9 cellular contexts compared by ENCODE assay signal in the genomic region with DNA sequence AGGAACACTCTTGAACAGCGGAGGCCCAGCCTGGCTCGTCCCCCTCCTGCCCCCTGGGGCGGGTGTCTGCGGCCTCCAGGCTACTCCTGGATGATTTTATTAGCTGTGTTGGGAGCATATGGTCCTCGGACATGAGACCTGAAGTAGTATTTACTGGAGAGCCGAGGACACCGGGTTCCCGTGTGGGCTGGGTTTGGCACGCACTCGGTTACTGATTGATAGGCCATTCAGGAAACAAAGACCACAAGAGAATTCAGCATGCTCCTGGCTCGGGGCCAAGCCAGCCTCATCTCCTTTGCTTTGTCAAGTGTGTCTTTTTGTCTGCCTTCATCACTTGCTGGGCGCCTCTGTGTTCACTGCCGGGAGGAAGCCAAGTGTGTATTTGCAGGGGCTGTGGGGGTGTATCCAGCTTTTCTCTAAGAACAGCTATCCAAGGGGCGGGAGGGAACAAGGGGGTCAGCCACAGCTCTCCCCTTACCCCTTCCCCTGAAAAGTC. TPM values are rescaled to one million over a fixed set of nuclear protein-coding genes. Genes with fewer than 3 reads are reported as not detected.
DNase-seq lines count a peak whose midpoint lies in the region; ATAC-seq, FAIRE-seq and TF ChIP-seq lines count a peak whose summit lies in the region.
"Had no signal": no experiment of that assay in that cellular context is flagged by ENCODE, and none has a peak within 500 bp of the region (broad histone marks: within the 10 kb centered on the region; RNA-seq: fewer than 3 reads in every experiment).

No MANE protein-coding gene starts in this region.

- no peaks in the 10 kb centered on the region for H3K36me3 ChIP-seq in CD4-positive, CD25-positive, alpha-beta regulatory T cell (ENCODE audit: control insufficient read depth, insufficient read depth, low read length)
- H3K36me3 ChIP-seq: gastrocnemius medialis had no signal

- H3K27ac ChIP-seq in CD4-positive, CD25-positive, alpha-beta regulatory T cell (ENCODE audit: insufficient read depth, low read length, poor library complexity, severe bottlenecking), result peak overlapping the region; percentile 72
- H3K27ac ChIP-seq: gastrocnemius medialis had no signal

- H3K27me3 Mint-ChIP-seq in CD4-positive, CD25-positive, alpha-beta regulatory T cell, result no peaks in the 10 kb centered on the region
- H3K27me3 Mint-ChIP-seq in mesothelial cell of epicardium (ENCODE audit: low read depth), result peaks cover 31% of the 10 kb centered on the region

- H3K9me3 ChIP-seq in CD4-positive, CD25-positive, alpha-beta regulatory T cell (ENCODE audit: control insufficient read depth in 2 of 2, low read length in 2 of 2), result no peaks in the 10 kb centered on the region
- H3K9me3 ChIP-seq: gastrocnemius medialis had no signal

- no peaks in the 10 kb centered on the region for H3K27me3 ChIP-seq in CD4-positive, CD25-positive, alpha-beta regulatory T cell (ENCODE audit: control insufficient read depth, insufficient read depth, low read length)
- H3K27me3 ChIP-seq: gastrocnemius medialis had no signal

- H3K4me3 Mint-ChIP-seq in CD4-positive, CD25-positive, alpha-beta regulatory T cell, result peak overlapping the region in 3 of 4 donors; percentile 13 to 83 (median 82)
- peak overlapping the region; percentile 7 for H3K4me3 Mint-ChIP-seq in mesothelial cell of epicardium

- peak overlapping the region; percentile 48 for H3K4me3 ChIP-seq in CD4-positive, CD25-positive, alpha-beta regulatory T cell (ENCODE audit: low read depth, low read length)
- H3K4me3 ChIP-seq: gastrocnemius medialis had no signal

- no peak for FAIRE-seq in H54 (lab: Jason Lieb, UNC)

- peaks cover 8 to 52% (median 34%) of the 10 kb centered on the region in 4 donors for H3K4me1 Mint-ChIP-seq in CD4-positive, CD25-positive, alpha-beta regulatory T cell
- H3K4me1 Mint-ChIP-seq in mesothelial cell of epicardium, result peaks cover 73% of the 10 kb centered on the region

- H3K4me1 ChIP-seq in CD4-positive, CD25-positive, alpha-beta regulatory T cell (ENCODE audit: control insufficient read depth, insufficient read depth, low read length, poor library complexity, severe bottlenecking), result peaks cover 44% of the 10 kb centered on the region

- DNase-seq in CD4-positive, CD25-positive, alpha-beta regulatory T cell, result peak; percentile 62 to 82 (median 80)
- DNase-seq in HT-29 (ENCODE audit: low spot score), result peak; percentile 89
- peak; percentile 54 to 82 (median 72) for DNase-seq in T-helper 1 cell
- peak; percentile 51 for DNase-seq in activated naive CD8-positive, alpha-beta T cell treated with anti-CD3 and anti-CD28 coated beads, Interleukin-2, amount 50 U/mL, for 16 hours (ENCODE audit: low read depth, low spot score)
- peak; percentile 57 to 74 for DNase-seq in mesothelial cell of epicardium (ENCODE audit: low spot score in 2 of 2, unreplicated experiment in 2 of 2)
- DNase-seq in stimulated activated naive CD4-positive, alpha-beta T cell (lab: John Stamatoyannopoulos, UW), result peak; percentile 56 to 83 (median 70)
- DNase-seq in H54 (ENCODE audit: insufficient read length, low spot score), result no peak

- peak; percentile 53 to 54 for ATAC-seq in CD4-positive, CD25-positive, alpha-beta regulatory T cell (ENCODE audit: low read depth in 2 of 2)
- peak; percentile 40 for ATAC-seq in GM19397 (IDR thresholded peaks at IDR 0.05; ENCODE audit: unreplicated experiment)
- ATAC-seq: gastrocnemius medialis had no signal

- no peak for TF ChIP-seq CTCF in mesothelial cell of epicardium (IDR thresholded peaks at IDR 0.05; ENCODE audit: unreplicated experiment)

- TF ChIP-seq POLR2A in H54 (IDR thresholded peaks at IDR 0.05; ENCODE audit: low read depth, low read length), result no peak

- H3K36me3 Mint-ChIP-seq in CD4-positive, CD25-positive, alpha-beta regulatory T cell, result no peaks in the 10 kb centered on the region
- H3K36me3 Mint-ChIP-seq in mesothelial cell of epicardium, result no peaks in the 10 kb centered on the region

- no peaks in the 10 kb centered on the region for H3K9me3 Mint-ChIP-seq in CD4-positive, CD25-positive, alpha-beta regulatory T cell
- no peaks in the 10 kb centered on the region for H3K9me3 Mint-ChIP-seq in mesothelial cell of epicardium

- peak overlapping the region; percentile 88 to 95 (median 90) for H3K27ac Mint-ChIP-seq in CD4-positive, CD25-positive, alpha-beta regulatory T cell
- peak overlapping the region; percentile 65 for H3K27ac Mint-ChIP-seq in mesothelial cell of epicardium

RNA-seq across cellular contexts. Expression of a gene that starts 9.7 kb away (rescaled TPM):
- total RNA-seq in CD4-positive, CD25-positive, alpha-beta regulatory T cell, result 4.0 TPM
- polyA plus RNA-seq in CD4-positive, CD25-positive, alpha-beta regulatory T cell, result 10 to 100 TPM; 35.5 to 88.9 (median 72.3) TPM
- 2.4 and 6.1 TPM in 2 replicates for total RNA-seq in HT-29 (2014; rRNA removed; shearing (Covaris generic))
- 5.7 to 7.1 TPM (median 6.3 TPM) in 3 replicates for total RNA-seq in mesothelial cell of epicardium

RNA-seq across cellular contexts. Expression of a gene that starts 17.8 kb away (rescaled TPM):
- total RNA-seq in CD4-positive, CD25-positive, alpha-beta regulatory T cell, result 1.6 TPM
- under 1 TPM in 3 of 4 donors, not detected in 1; 0.08 to 0.34 (median 0.25) TPM for polyA plus RNA-seq in CD4-positive, CD25-positive, alpha-beta regulatory T cell
- 0.31 TPM in 1 of 2 replicates, not detected in the other for total RNA-seq in HT-29 (2014; rRNA removed; shearing (Covaris generic))
- total RNA-seq in mesothelial cell of epicardium, result 2.0 to 3.3 TPM (median 2.5 TPM) in 3 replicates
